Comparison of ENCODE assay signal across 14 cellular contexts in the genomic region with DNA sequence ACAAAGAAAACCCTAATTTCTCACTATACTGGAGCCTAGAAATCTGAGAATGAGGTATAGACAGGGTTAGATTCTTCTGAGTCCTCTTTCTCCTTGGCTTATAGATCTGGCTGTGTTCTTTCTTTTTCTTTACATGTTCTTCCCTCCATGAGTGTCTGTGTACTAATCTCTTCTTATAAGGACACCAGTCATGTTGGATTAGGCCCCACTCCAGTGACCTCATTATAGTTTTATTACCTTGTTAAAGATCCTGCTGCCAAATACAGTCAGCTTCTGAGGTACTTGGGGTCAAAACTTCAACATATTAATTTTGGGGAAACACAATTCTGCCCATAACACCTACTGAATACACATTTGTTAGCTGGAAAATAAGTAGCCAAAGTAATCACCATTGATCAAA.
DNase-seq lines count a peak whose midpoint lies in the region; ATAC-seq and TF ChIP-seq lines count a peak whose summit lies in the region.
"Had no signal": no experiment of that assay in that cellular context is flagged by ENCODE, and none has a peak within 500 bp of the region (broad histone marks: within the 10 kb centered on the region; RNA-seq: fewer than 3 reads in every experiment).

No MANE protein-coding gene starts in this region.

- H4K20me1 ChIP-seq in Loucy (ENCODE audit: insufficient read depth, low read length, poor library complexity, severe bottlenecking) (no peaks in the 10 kb centered on the region), smooth muscle cell (ENCODE audit: low read depth) (no peaks in the 10 kb centered on the region)

- no peaks in the 10 kb centered on the region for H3K27me3 ChIP-seq in Loucy (ENCODE audit: insufficient read depth, low read length, poor library complexity, severe bottlenecking)
- no peaks in the 10 kb centered on the region for H3K27me3 ChIP-seq in smooth muscle cell (ENCODE audit: low read depth)
- no peaks in the 10 kb centered on the region for H3K27me3 ChIP-seq in A673 (replicated peaks; ENCODE audit: insufficient read depth, low read depth, low read length, poor library complexity)
- H3K27me3 ChIP-seq: SJSA1 had no signal

- peak; percentile 63 for DNase-seq in NCI-H82 treated with DMSO at 0.1 percent for 48 hours (lab: John Stamatoyannopoulos, UW; ENCODE audit: unreplicated experiment)
- peak; percentile 34 for DNase-seq in epithelial cell of esophagus (ENCODE audit: low read depth)
- no peak for DNase-seq in smooth muscle cell (lab: John Stamatoyannopoulos, UW; ENCODE audit: unreplicated experiment)
- no peak for DNase-seq in A673 (ENCODE audit: low spot score)
- no peak for DNase-seq in COR-L47 (lab: John Stamatoyannopoulos, UW)
- DNase-seq: DMS79 treated with DMSO at 0.1 percent for 48 hours, MV-4-11, NCI-H1417 treated with DMSO at 0.1 percent for 48 hours, NCI-H187 treated with DMSO at 0.1 percent for 48 hours, NCI-H774 had no signal

- H3K9me2 ChIP-seq in Loucy (replicated peaks; ENCODE audit: low read depth, low read length) = no peaks in the 10 kb centered on the region

- no peaks in the 10 kb centered on the region for H3K9me3 ChIP-seq in Loucy (ENCODE audit: insufficient read depth, low read depth, low read length)
- H3K9me3 ChIP-seq in smooth muscle cell (replicated peaks; ENCODE audit: low read depth) = no peaks in the 10 kb centered on the region
- no peaks in the 10 kb centered on the region for H3K9me3 ChIP-seq in A673 (ENCODE audit: low read depth, low read length, poor library complexity, severe bottlenecking)
- H3K9me3 ChIP-seq: HAP-1, SJSA1 had no signal

- H3K27ac ChIP-seq in smooth muscle cell (ENCODE audit: low read depth) (peak overlapping the region; percentile 57), A673 (ENCODE audit: low read depth, low read length, poor library complexity, severe bottlenecking) (no peak overlapping the region)
- H3K27ac ChIP-seq: SJSA1 had no signal

- H3F3A ChIP-seq in Loucy (ENCODE audit: low read depth) = no peaks in the 10 kb centered on the region
- no peaks in the 10 kb centered on the region for H3F3A ChIP-seq in smooth muscle cell (ENCODE audit: low read depth)

- no peak overlapping the region for H3K4me2 ChIP-seq in Loucy (ENCODE audit: low read depth, low read length, poor library complexity, severe bottlenecking)
- H3K4me2 ChIP-seq in smooth muscle cell = peak overlapping the region; percentile 63

- ATAC-seq in HG02884 (IDR thresholded peaks at IDR 0.05; ENCODE audit: unreplicated experiment) = no peak

- no TSS peak for BruUV-seq in A673 (replicated peaks; lab: Mats Ljungman, UMichigan)

- POLR2A ChIA-PET in A673 (lab: Charles Lee; ENCODE audit: low non-redundant PET) = no interaction called here

- intact Hi-C loops in A673 (cut with micrococcal nuclease; ENCODE audit: unreplicated experiment) = no loop called here

- H3K4me3 ChIP-seq in Loucy (ENCODE audit: low read length, poor library complexity, severe bottlenecking) (no peak overlapping the region), epithelial cell of esophagus (ENCODE audit: low read length) (no peak overlapping the region), smooth muscle cell (no peak overlapping the region), A673 (ENCODE audit: low read depth, low read length, poor library complexity, severe bottlenecking) (no peak overlapping the region)
- H3K4me3 ChIP-seq: HAP-1, SJSA1 had no signal

- peaks cover 46% of the 10 kb centered on the region for H3K4me1 ChIP-seq in Loucy (ENCODE audit: insufficient read depth, low read length, poor library complexity, severe bottlenecking)
- peaks cover 14% of the 10 kb centered on the region for H3K4me1 ChIP-seq in smooth muscle cell (ENCODE audit: low read depth)
- H3K4me1 ChIP-seq in A673 (ENCODE audit: insufficient read depth, low read length, poor library complexity, severe bottlenecking) = no peaks in the 10 kb centered on the region
- H3K4me1 ChIP-seq: SJSA1 had no signal

- CTCF ChIA-PET in A673 (lab: Charles Lee) = no interaction called here

- no peaks in the 10 kb centered on the region for H3K79me2 ChIP-seq in Loucy (ENCODE audit: insufficient read depth, low read length)
- no peaks in the 10 kb centered on the region for H3K79me2 ChIP-seq in smooth muscle cell (ENCODE audit: low read depth)

- no peaks in the 10 kb centered on the region for H3K36me3 ChIP-seq in Loucy (ENCODE audit: insufficient read depth, low read length)
- no peaks in the 10 kb centered on the region for H3K36me3 ChIP-seq in smooth muscle cell (ENCODE audit: low read depth)
- H3K36me3 ChIP-seq in A673 (ENCODE audit: insufficient read depth, low read length, poor library complexity, severe bottlenecking) = no peaks in the 10 kb centered on the region
- H3K36me3 ChIP-seq: HAP-1, SJSA1 had no signal

- H3K9ac ChIP-seq in Loucy (ENCODE audit: low read depth, low read length, poor library complexity, severe bottlenecking) (no peak overlapping the region), smooth muscle cell (ENCODE audit: low read depth) (no peak overlapping the region)

- H2AFZ ChIP-seq in Loucy (ENCODE audit: low read length) = peak overlapping the region; percentile 13; the same call in 1 of the 2 replicates
- peak overlapping the region; percentile 87 for H2AFZ ChIP-seq in smooth muscle cell (ENCODE audit: low read depth)

- no peak for TF ChIP-seq CTCF in Loucy (conservative IDR thresholded peaks at IDR 0.05; ENCODE audit: low read length)
- no peak for TF ChIP-seq CTCF in epithelial cell of esophagus (IDR thresholded peaks at IDR 0.05; ENCODE audit: insufficient read depth, low read depth, low read length, missing control alignments)
- no peak for TF ChIP-seq CTCF in smooth muscle cell (IDR thresholded peaks at IDR 0.05; ENCODE audit: borderline replicate concordance, insufficient read depth, poor library complexity, severe bottlenecking)
- TF ChIP-seq CTCF in A673 (conservative IDR thresholded peaks at IDR 0.05; ENCODE audit: low read depth, low read length) = no peak

Comparison
In these comparisons a context has a peak if more than half of its experiments do, and no peak if none do; other contexts are left out.
1. DNase-seq: peak in NCI-H82 treated with DMSO at 0.1 percent for 48 hours (single experiment) and epithelial cell of esophagus (single experiment); none in smooth muscle cell (single experiment), A673 (single experiment) and COR-L47 (single experiment).